1 cellular context compared by ENCODE assay signal in genomic region chr12:64404470-64405446, GRCh38.
TF ChIP-seq lines count a peak whose summit lies in the region.

No MANE protein-coding gene starts in this region.

TF ChIP-seq in HepG2, 621 proteins besides CTCF, POLR2A, EP300 and RAD21 (continued from another document and continues in another):
- TF ChIP-seq ZNF761 (CRISPR knock-in tag; conservative IDR thresholded peaks at IDR 0.05) (peak; percentile 58; the same call in 1 of the 2 replicates), ZNF546 (CRISPR knock-in tag; conservative IDR thresholded peaks at IDR 0.05) (peak; percentile 96), CBFB (CRISPR knock-in tag; IDR thresholded peaks at IDR 0.05) (no peak; the same call in 1 of the 2 replicates), ZNF737 (CRISPR knock-in tag; IDR thresholded peaks at IDR 0.05; ENCODE audit: borderline replicate concordance) (no peak), ATF2 (CRISPR knock-in tag; IDR thresholded peaks at IDR 0.05) (peak; percentile 44; the same call in 1 of the 2 replicates), ATF7 (IDR thresholded peaks at IDR 0.05) (no peak), ATF7 (CRISPR knock-in tag; IDR thresholded peaks at IDR 0.05) (no peak), ZNF687 (CRISPR knock-in tag; IDR thresholded peaks at IDR 0.05) (peak; percentile 94), ZNF749 (CRISPR knock-in tag; IDR thresholded peaks at IDR 0.05; ENCODE audit: borderline replicate concordance) (peak; percentile 77; the same call in 1 of the 2 replicates), RXRA (CRISPR knock-in tag; IDR thresholded peaks at IDR 0.05) (peak; percentile 25; the same call in 1 of the 2 replicates), ZNF816 (CRISPR knock-in tag; IDR thresholded peaks at IDR 0.05; ENCODE audit: borderline replicate concordance) (no peak; the same call in 1 of the 2 replicates), ZNF10 (CRISPR knock-in tag; IDR thresholded peaks at IDR 0.05; ENCODE audit: borderline replicate concordance, low read depth) (no peak), ZNF513 (CRISPR knock-in tag; conservative IDR thresholded peaks at IDR 0.05) (no peak), IRF9 (CRISPR knock-in tag; IDR thresholded peaks at IDR 0.05; ENCODE audit: borderline replicate concordance) (peak; percentile 87; the same call in 1 of the 2 replicates), SALL2 (CRISPR knock-in tag; IDR thresholded peaks at IDR 0.05) (peak; percentile 85), ZFP37 (CRISPR knock-in tag; IDR thresholded peaks at IDR 0.05; ENCODE audit: borderline replicate concordance) (no peak), ZNF777 (CRISPR knock-in tag; IDR thresholded peaks at IDR 0.05) (peak; percentile 76), ZNF788 (CRISPR knock-in tag; IDR thresholded peaks at IDR 0.05; ENCODE audit: borderline replicate concordance) (no peak; the same call in 1 of the 2 replicates), ZNF570 (CRISPR knock-in tag; IDR thresholded peaks at IDR 0.05; ENCODE audit: borderline replicate concordance) (no peak), ZNF781 (CRISPR knock-in tag; IDR thresholded peaks at IDR 0.05; ENCODE audit: borderline replicate concordance, not compliant biosample characterization) (peak; percentile 67), NPAS2 (CRISPR knock-in tag; IDR thresholded peaks at IDR 0.05; ENCODE audit: borderline replicate concordance) (no peak), ZFP82 (CRISPR knock-in tag; IDR thresholded peaks at IDR 0.05; ENCODE audit: borderline replicate concordance) (no peak), ZNF34 (CRISPR knock-in tag; IDR thresholded peaks at IDR 0.05; ENCODE audit: borderline replicate concordance) (no peak), ZBTB39 (CRISPR knock-in tag; IDR thresholded peaks at IDR 0.05) (no peak), CBX1 (IDR thresholded peaks at IDR 0.05; ENCODE audit: low read depth) (no peak), ZNF446 (CRISPR knock-in tag; IDR thresholded peaks at IDR 0.05) (peak; percentile 91), ATRX (CRISPR knock-in tag; IDR thresholded peaks at IDR 0.05; ENCODE audit: borderline replicate concordance) (no peak), ZNF17 (CRISPR knock-in tag; IDR thresholded peaks at IDR 0.05) (no peak), ZNF746 (CRISPR knock-in tag; IDR thresholded peaks at IDR 0.05) (peak; percentile 87; the same call in 1 of the 2 replicates), ATAD3A (CRISPR knock-in tag; IDR thresholded peaks at IDR 0.05) (no peak), CENPT (CRISPR knock-in tag; IDR thresholded peaks at IDR 0.05; ENCODE audit: low read depth) (no peak), ZNF879 (CRISPR knock-in tag; IDR thresholded peaks at IDR 0.05) (no peak), ZNF274 (CRISPR knock-in tag; IDR thresholded peaks at IDR 0.05) (peak; percentile 54; the same call in 1 of the 2 replicates), SCMH1 (CRISPR knock-in tag; IDR thresholded peaks at IDR 0.05; ENCODE audit: borderline replicate concordance) (no peak), MAFK (conservative IDR thresholded peaks at IDR 0.05 in 1 of 2, IDR thresholded peaks at IDR 0.05 in 1 of 2; ENCODE audit: low read length in 2 of 2) (no peak), SOX5 (CRISPR knock-in tag; IDR thresholded peaks at IDR 0.05; ENCODE audit: borderline replicate concordance) (no peak), ZNF33B (CRISPR knock-in tag; IDR thresholded peaks at IDR 0.05) (peak; percentile 53; the same call in 1 of the 2 replicates), TGIF2 (CRISPR knock-in tag; IDR thresholded peaks at IDR 0.05) (peak; percentile 28), ZXDC (CRISPR knock-in tag; IDR thresholded peaks at IDR 0.05) (no peak), ZBTB7A (CRISPR knock-in tag; IDR thresholded peaks at IDR 0.05) (no peak), PBX3 (CRISPR knock-in tag; IDR thresholded peaks at IDR 0.05; ENCODE audit: borderline replicate concordance) (no peak), ZNF616 (CRISPR knock-in tag; IDR thresholded peaks at IDR 0.05; ENCODE audit: low read depth) (peak; percentile 21; the same call in 1 of the 2 replicates), ZNF30 (CRISPR knock-in tag; IDR thresholded peaks at IDR 0.05) (0 out of 2 replicates have a peak, but pooled peaks have one; percentile 9), ZKSCAN8 (CRISPR knock-in tag; IDR thresholded peaks at IDR 0.05; ENCODE audit: borderline replicate concordance) (no peak), TEF (CRISPR knock-in tag; IDR thresholded peaks at IDR 0.05) (peak; percentile 50; the same call in 1 of the 2 replicates), ZNF253 (CRISPR knock-in tag; IDR thresholded peaks at IDR 0.05; ENCODE audit: borderline replicate concordance) (peak; percentile 46; the same call in 1 of the 2 replicates), RBAK (CRISPR knock-in tag; IDR thresholded peaks at IDR 0.05) (no peak), XRCC5 (optimal IDR thresholded peaks at IDR 0.05; ENCODE audit: low read length) (peak; percentile 19), ZNF713 (CRISPR knock-in tag; IDR thresholded peaks at IDR 0.05) (no peak), ZNF740 (CRISPR knock-in tag; IDR thresholded peaks at IDR 0.05) (no peak; the same call in 1 of the 2 replicates), ZNF414 (CRISPR knock-in tag; IDR thresholded peaks at IDR 0.05) (no peak)
